1 cellular context compared by ENCODE assay signal in genomic region chr16:74997042-74997491, GRCh38.
TF ChIP-seq lines count a peak whose summit lies in the region.

No MANE protein-coding gene starts in this region.

TF ChIP-seq in HepG2, 621 proteins besides CTCF, POLR2A, EP300 and RAD21 (continued from another document and continues in another):
- TF ChIP-seq, protein P1, sequence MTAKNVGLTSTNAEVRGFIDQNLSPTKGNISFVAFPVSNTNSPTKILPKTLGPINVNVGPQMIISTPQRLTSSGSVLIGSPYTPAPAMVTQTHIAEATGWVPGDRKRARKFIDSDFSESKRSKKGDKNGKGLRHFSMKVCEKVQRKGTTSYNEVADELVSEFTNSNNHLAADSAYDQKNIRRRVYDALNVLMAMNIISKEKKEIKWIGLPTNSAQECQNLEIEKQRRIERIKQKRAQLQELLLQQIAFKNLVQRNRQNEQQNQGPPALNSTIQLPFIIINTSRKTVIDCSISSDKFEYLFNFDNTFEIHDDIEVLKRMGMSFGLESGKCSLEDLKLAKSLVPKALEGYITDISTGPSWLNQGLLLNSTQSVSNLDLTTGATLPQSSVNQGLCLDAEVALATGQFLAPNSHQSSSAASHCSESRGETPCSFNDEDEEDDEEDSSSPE (CRISPR knock-in tag; IDR thresholded peaks at IDR 0.05), result 0 out of 2 replicates have a peak, but pooled peaks have one; percentile 10
- TF ChIP-seq ZMYM4 (CRISPR knock-in tag; IDR thresholded peaks at IDR 0.05) (peak; percentile 38; the same call in 1 of the 2 replicates), ZNF512 (CRISPR knock-in tag; IDR thresholded peaks at IDR 0.05) (no peak), TCF7L2 (IDR thresholded peaks at IDR 0.05; ENCODE audit: low read depth, low read length) (no peak), ZNF205 (CRISPR knock-in tag; IDR thresholded peaks at IDR 0.05) (no peak), TBX3 (IDR thresholded peaks at IDR 0.05; ENCODE audit: borderline replicate concordance) (no peak), MAF1 (CRISPR knock-in tag; IDR thresholded peaks at IDR 0.05; ENCODE audit: borderline replicate concordance) (no peak), BCL3 (CRISPR knock-in tag; IDR thresholded peaks at IDR 0.05) (no peak), BCL6 (CRISPR knock-in tag; IDR thresholded peaks at IDR 0.05) (peak; percentile 41; the same call in 1 of the 2 replicates), KDM3A (CRISPR knock-in tag; IDR thresholded peaks at IDR 0.05; ENCODE audit: low read depth) (0 out of 2 replicates have a peak, but pooled peaks have one; percentile 25), ZNF207 (IDR thresholded peaks at IDR 0.05; ENCODE audit: borderline replicate concordance) (no peak), MXI1 (IDR thresholded peaks at IDR 0.05; ENCODE audit: borderline replicate concordance, low read depth, low read length) (no peak), ZMAT3 (CRISPR knock-in tag; conservative IDR thresholded peaks at IDR 0.05) (no peak), PPARG (CRISPR knock-in tag; conservative IDR thresholded peaks at IDR 0.05) (no peak), ZNF383 (CRISPR knock-in tag; IDR thresholded peaks at IDR 0.05; ENCODE audit: borderline replicate concordance) (no peak), DZIP1 (CRISPR knock-in tag; IDR thresholded peaks at IDR 0.05) (no peak), ZNF296 (CRISPR knock-in tag; conservative IDR thresholded peaks at IDR 0.05) (no peak), GPBP1L1 (CRISPR knock-in tag; IDR thresholded peaks at IDR 0.05) (no peak), TOPORS (CRISPR knock-in tag; IDR thresholded peaks at IDR 0.05) (no peak; the same call in 1 of the 2 replicates), PITX1 (CRISPR knock-in tag; IDR thresholded peaks at IDR 0.05) (peak; percentile 50; the same call in 1 of the 2 replicates), PHF8 (CRISPR knock-in tag; IDR thresholded peaks at IDR 0.05) (no peak), KAT2B (IDR thresholded peaks at IDR 0.05; ENCODE audit: borderline replicate concordance, low read depth, low read length) (no peak), CENPBD1 (CRISPR knock-in tag; IDR thresholded peaks at IDR 0.05; ENCODE audit: borderline replicate concordance, low read depth) (no peak), THAP11 (CRISPR knock-in tag; IDR thresholded peaks at IDR 0.05) (peak; percentile 71), ZNF350 (CRISPR knock-in tag; IDR thresholded peaks at IDR 0.05; ENCODE audit: borderline replicate concordance, low read depth) (no peak), NR2F6 (IDR thresholded peaks at IDR 0.05) (peak; percentile 10; the same call in 1 of the 2 replicates), NR2F6 (CRISPR knock-in tag; IDR thresholded peaks at IDR 0.05) (peak; percentile 72), ZNF615 (CRISPR knock-in tag; IDR thresholded peaks at IDR 0.05; ENCODE audit: borderline replicate concordance) (no peak), ZNF891 (CRISPR knock-in tag; IDR thresholded peaks at IDR 0.05) (no peak), DR1 (CRISPR knock-in tag; IDR thresholded peaks at IDR 0.05) (no peak), KLF15 (CRISPR knock-in tag; IDR thresholded peaks at IDR 0.05; ENCODE audit: borderline replicate concordance) (no peak), TBX2 (CRISPR knock-in tag; IDR thresholded peaks at IDR 0.05; ENCODE audit: borderline replicate concordance) (no peak; the same call in 1 of the 2 replicates), ZNF747 (CRISPR knock-in tag; IDR thresholded peaks at IDR 0.05; ENCODE audit: borderline replicate concordance) (no peak), FOXM1 (CRISPR knock-in tag; IDR thresholded peaks at IDR 0.05) (no peak)
- TF ChIP-seq, protein P2, sequence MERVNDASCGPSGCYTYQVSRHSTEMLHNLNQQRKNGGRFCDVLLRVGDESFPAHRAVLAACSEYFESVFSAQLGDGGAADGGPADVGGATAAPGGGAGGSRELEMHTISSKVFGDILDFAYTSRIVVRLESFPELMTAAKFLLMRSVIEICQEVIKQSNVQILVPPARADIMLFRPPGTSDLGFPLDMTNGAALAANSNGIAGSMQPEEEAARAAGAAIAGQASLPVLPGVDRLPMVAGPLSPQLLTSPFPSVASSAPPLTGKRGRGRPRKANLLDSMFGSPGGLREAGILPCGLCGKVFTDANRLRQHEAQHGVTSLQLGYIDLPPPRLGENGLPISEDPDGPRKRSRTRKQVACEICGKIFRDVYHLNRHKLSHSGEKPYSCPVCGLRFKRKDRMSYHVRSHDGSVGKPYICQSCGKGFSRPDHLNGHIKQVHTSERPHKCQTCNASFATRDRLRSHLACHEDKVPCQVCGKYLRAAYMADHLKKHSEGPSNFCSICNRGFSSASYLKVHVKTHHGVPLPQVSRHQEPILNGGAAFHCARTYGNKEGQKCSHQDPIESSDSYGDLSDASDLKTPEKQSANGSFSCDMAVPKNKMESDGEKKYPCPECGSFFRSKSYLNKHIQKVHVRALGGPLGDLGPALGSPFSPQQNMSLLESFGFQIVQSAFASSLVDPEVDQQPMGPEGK (CRISPR knock-in tag; IDR thresholded peaks at IDR 0.05), result 0 out of 2 replicates have a peak, but pooled peaks have one; percentile 31
- TF ChIP-seq, protein P3, sequence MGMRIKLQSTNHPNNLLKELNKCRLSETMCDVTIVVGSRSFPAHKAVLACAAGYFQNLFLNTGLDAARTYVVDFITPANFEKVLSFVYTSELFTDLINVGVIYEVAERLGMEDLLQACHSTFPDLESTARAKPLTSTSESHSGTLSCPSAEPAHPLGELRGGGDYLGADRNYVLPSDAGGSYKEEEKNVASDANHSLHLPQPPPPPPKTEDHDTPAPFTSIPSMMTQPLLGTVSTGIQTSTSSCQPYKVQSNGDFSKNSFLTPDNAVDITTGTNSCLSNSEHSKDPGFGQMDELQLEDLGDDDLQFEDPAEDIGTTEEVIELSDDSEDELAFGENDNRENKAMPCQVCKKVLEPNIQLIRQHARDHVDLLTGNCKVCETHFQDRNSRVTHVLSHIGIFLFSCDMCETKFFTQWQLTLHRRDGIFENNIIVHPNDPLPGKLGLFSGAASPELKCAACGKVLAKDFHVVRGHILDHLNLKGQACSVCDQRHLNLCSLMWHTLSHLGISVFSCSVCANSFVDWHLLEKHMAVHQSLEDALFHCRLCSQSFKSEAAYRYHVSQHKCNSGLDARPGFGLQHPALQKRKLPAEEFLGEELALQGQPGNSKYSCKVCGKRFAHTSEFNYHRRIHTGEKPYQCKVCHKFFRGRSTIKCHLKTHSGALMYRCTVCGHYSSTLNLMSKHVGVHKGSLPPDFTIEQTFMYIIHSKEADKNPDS (CRISPR knock-in tag; IDR thresholded peaks at IDR 0.05), result no peak
- TF ChIP-seq, protein P4, sequence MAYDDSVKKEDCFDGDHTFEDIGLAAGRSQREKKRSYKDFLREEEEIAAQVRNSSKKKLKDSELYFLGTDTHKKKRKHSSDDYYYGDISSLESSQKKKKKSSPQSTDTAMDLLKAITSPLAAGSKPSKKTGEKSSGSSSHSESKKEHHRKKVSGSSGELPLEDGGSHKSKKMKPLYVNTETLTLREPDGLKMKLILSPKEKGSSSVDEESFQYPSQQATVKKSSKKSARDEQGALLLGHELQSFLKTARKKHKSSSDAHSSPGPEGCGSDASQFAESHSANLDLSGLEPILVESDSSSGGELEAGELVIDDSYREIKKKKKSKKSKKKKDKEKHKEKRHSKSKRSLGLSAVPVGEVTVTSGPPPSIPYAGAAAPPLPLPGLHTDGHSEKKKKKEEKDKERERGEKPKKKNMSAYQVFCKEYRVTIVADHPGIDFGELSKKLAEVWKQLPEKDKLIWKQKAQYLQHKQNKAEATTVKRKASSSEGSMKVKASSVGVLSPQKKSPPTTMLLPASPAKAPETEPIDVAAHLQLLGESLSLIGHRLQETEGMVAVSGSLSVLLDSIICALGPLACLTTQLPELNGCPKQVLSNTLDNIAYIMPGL (CRISPR knock-in tag; IDR thresholded peaks at IDR 0.05; ENCODE audit: borderline replicate concordance in 1 of 2, low read depth in 1 of 2), result no peak
- TF ChIP-seq, protein P5, sequence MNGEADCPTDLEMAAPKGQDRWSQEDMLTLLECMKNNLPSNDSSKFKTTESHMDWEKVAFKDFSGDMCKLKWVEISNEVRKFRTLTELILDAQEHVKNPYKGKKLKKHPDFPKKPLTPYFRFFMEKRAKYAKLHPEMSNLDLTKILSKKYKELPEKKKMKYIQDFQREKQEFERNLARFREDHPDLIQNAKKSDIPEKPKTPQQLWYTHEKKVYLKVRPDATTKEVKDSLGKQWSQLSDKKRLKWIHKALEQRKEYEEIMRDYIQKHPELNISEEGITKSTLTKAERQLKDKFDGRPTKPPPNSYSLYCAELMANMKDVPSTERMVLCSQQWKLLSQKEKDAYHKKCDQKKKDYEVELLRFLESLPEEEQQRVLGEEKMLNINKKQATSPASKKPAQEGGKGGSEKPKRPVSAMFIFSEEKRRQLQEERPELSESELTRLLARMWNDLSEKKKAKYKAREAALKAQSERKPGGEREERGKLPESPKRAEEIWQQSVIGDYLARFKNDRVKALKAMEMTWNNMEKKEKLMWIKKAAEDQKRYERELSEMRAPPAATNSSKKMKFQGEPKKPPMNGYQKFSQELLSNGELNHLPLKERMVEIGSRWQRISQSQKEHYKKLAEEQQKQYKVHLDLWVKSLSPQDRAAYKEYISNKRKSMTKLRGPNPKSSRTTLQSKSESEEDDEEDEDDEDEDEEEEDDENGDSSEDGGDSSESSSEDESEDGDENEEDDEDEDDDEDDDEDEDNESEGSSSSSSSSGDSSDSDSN (CRISPR knock-in tag; IDR thresholded peaks at IDR 0.05), result 0 out of 2 replicates have a peak, but pooled peaks have one; percentile 2
- TF ChIP-seq, protein P6, sequence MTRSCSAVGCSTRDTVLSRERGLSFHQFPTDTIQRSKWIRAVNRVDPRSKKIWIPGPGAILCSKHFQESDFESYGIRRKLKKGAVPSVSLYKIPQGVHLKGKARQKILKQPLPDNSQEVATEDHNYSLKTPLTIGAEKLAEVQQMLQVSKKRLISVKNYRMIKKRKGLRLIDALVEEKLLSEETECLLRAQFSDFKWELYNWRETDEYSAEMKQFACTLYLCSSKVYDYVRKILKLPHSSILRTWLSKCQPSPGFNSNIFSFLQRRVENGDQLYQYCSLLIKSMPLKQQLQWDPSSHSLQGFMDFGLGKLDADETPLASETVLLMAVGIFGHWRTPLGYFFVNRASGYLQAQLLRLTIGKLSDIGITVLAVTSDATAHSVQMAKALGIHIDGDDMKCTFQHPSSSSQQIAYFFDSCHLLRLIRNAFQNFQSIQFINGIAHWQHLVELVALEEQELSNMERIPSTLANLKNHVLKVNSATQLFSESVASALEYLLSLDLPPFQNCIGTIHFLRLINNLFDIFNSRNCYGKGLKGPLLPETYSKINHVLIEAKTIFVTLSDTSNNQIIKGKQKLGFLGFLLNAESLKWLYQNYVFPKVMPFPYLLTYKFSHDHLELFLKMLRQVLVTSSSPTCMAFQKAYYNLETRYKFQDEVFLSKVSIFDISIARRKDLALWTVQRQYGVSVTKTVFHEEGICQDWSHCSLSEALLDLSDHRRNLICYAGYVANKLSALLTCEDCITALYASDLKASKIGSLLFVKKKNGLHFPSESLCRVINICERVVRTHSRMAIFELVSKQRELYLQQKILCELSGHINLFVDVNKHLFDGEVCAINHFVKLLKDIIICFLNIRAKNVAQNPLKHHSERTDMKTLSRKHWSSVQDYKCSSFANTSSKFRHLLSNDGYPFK (CRISPR knock-in tag; IDR thresholded peaks at IDR 0.05; ENCODE audit: borderline replicate concordance), result no peak
